1 cellular context compared by ENCODE assay signal in the genomic region with DNA sequence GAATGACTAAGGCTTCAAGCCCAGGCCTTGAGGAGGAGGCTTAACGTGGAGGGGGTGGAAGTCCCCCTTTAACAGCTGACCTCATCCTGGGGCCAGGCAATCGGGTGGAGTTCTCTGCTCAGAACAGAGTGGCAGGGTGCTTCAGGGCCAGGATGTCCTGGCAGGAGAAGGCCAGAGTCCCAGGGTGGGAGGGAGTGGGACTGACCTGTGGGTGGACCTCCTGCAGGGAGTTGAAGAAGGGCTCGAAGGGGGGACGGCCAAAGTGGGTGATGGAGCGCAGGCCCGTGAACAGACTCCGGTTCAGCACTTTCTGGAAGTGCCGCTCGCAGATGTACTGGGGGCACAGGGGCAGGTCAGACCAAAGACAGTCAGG.
TF ChIP-seq lines count a peak whose summit lies in the region.

No MANE protein-coding gene starts in this region.

TF ChIP-seq in IMR-90, 13 proteins besides CTCF, POLR2A, EP300 and RAD21 (continued from another document):
- TF ChIP-seq NFE2L2 (IDR thresholded peaks at IDR 0.05; ENCODE audit: low read depth, low read length) (no peak), RFX5 (IDR thresholded peaks at IDR 0.05; ENCODE audit: low read depth, low read length) (no peak), MXI1 (IDR thresholded peaks at IDR 0.05; ENCODE audit: borderline replicate concordance, low read depth, low read length) (no peak), SMC3 (IDR thresholded peaks at IDR 0.05; ENCODE audit: low read depth, low read length) (no peak), FOS (IDR thresholded peaks at IDR 0.05; ENCODE audit: low read depth, low read length) (no peak), RCOR1 (IDR thresholded peaks at IDR 0.05; ENCODE audit: insufficient replicate concordance, low read length) (no peak), CHD1 (IDR thresholded peaks at IDR 0.05; ENCODE audit: low read depth, low read length) (no peak), BHLHE40 (IDR thresholded peaks at IDR 0.05; ENCODE audit: low read depth, low read length) (no peak), MAZ (IDR thresholded peaks at IDR 0.05; ENCODE audit: borderline replicate concordance, low read depth, low read length) (no peak), MAFK (IDR thresholded peaks at IDR 0.05; ENCODE audit: low read depth, low read length) (no peak)
- TF ChIP-seq, protein P1, sequence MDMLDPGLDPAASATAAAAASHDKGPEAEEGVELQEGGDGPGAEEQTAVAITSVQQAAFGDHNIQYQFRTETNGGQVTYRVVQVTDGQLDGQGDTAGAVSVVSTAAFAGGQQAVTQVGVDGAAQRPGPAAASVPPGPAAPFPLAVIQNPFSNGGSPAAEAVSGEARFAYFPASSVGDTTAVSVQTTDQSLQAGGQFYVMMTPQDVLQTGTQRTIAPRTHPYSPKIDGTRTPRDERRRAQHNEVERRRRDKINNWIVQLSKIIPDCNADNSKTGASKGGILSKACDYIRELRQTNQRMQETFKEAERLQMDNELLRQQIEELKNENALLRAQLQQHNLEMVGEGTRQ (IDR thresholded peaks at IDR 0.05; ENCODE audit: low read depth, low read length) = no peak
- TF ChIP-seq, protein P2, sequence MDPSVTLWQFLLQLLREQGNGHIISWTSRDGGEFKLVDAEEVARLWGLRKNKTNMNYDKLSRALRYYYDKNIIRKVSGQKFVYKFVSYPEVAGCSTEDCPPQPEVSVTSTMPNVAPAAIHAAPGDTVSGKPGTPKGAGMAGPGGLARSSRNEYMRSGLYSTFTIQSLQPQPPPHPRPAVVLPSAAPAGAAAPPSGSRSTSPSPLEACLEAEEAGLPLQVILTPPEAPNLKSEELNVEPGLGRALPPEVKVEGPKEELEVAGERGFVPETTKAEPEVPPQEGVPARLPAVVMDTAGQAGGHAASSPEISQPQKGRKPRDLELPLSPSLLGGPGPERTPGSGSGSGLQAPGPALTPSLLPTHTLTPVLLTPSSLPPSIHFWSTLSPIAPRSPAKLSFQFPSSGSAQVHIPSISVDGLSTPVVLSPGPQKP (IDR thresholded peaks at IDR 0.05; ENCODE audit: borderline replicate concordance, low read depth, low read length) = no peak
